ENCODE assay signal across 9 cellular contexts in genomic region chr16:9155876-9156275, GRCh38.
"Had no signal": no experiment of that assay in that cellular context is flagged by ENCODE, and none has a peak within 500 bp of the region (broad histone marks: within the 10 kb centered on the region; RNA-seq: fewer than 3 reads in every experiment).

No MANE protein-coding gene starts in this region.

- DNase-seq: IMR-90, KBM-7, KG1 had no signal

- FAIRE-seq: HepG2, HTR-8/SVneo, K562 had no signal

- H3K4me2 ChIP-seq: KMS-11 had no signal

- H3K36me3 Mint-ChIP-seq: IgD-negative memory B cell had no signal

- H3K4me3 ChIP-seq: K562 had no signal

- H3K4me3 Mint-ChIP-seq: IgD-negative memory B cell had no signal

- H3K27ac Mint-ChIP-seq: IgD-negative memory B cell had no signal

- ATAC-seq: HepG2, K562 had no signal

- H3K27ac ChIP-seq: HL-60, KMS-11 had no signal
